Comparison of ENCODE assay signal across 8 cellular contexts in genomic region chr17:75404223-75404738, GRCh38. TPM values are rescaled to one million over a fixed set of nuclear protein-coding genes. Genes with fewer than 3 reads are reported as not detected.
A peak's percentile ranks its signal among the peaks of the same experiment; 100 is the strongest.
DNase-seq lines count a peak whose midpoint lies in the region; ATAC-seq and TF ChIP-seq lines count a peak whose summit lies in the region.

No MANE protein-coding gene starts in this region.

- TF ChIP-seq POLR2A in erythroblast (IDR thresholded peaks at IDR 0.05; ENCODE audit: low read length): no peak
- no peak for TF ChIP-seq POLR2A in stomach (IDR thresholded peaks at IDR 0.05)

- TF ChIP-seq EP300 in stomach (IDR thresholded peaks at IDR 0.05): no peak

- H3K27me3 ChIP-seq in mononuclear cell (ENCODE audit: insufficient read depth, low read length): no peaks in the 10 kb centered on the region
- H3K27me3 ChIP-seq in stomach: no peaks in the 10 kb centered on the region

- H3K27ac ChIP-seq in stomach: peak overlapping the region; percentile 93 to 97 (median 96)

- WGBS in stomach, 5 donors: 0 to 1% (median 0%) methylated on average over 15 of the region's 15 CpGs

- H3K9me3 ChIP-seq in mononuclear cell (ENCODE audit: low read depth, low read length) (no peaks in the 10 kb centered on the region), stomach (no peaks in the 10 kb centered on the region)

- DNase-seq in CD1c-positive myeloid dendritic cell (ENCODE audit: extremely low spot score) (peak; percentile 92), HT-29 (ENCODE audit: low spot score) (peak; percentile 87), NOMO-1 treated with dmso at 0.1 percent for 144 hours (lab: John Stamatoyannopoulos, UW; ENCODE audit: unreplicated experiment) (peak; percentile 72), activated T-cell treated with anti-CD3 and anti-CD28 coated beads for 4 hours (peak; percentile 39), erythroblast (lab: John Stamatoyannopoulos, UW) (peak; percentile 79 to 86), stomach (peak; percentile 65)

- H3K4me1 ChIP-seq in mononuclear cell (ENCODE audit: insufficient read depth, low read length): peaks cover 61% of the 10 kb centered on the region
- H3K4me1 ChIP-seq in stomach: peaks cover 14 to 62% (median 48%) of the 10 kb centered on the region in 4 donors

- intact Hi-C loops in stomach (cut with DNase I; ENCODE audit: low total_unique reads): no loop called here

- H3K36me3 ChIP-seq in stomach: no peaks in the 10 kb centered on the region

- peak in 5 of 7 experiments; percentile 68 to 82 (median 75) for TF ChIP-seq CTCF in stomach (IDR thresholded peaks at IDR 0.05)

- peak overlapping the region; percentile 100 for H3K4me3 ChIP-seq in mononuclear cell (ENCODE audit: low read length)
- H3K4me3 ChIP-seq in stomach: peak overlapping the region; percentile 92 to 100 (median 100)

- ATAC-seq in GM21447 (IDR thresholded peaks at IDR 0.05; ENCODE audit: unreplicated experiment): no peak

RNA-seq across cellular contexts. Expression of gene GRB2, which starts 1.2 kb away (rescaled TPM):
- total RNA-seq in HT-29 (2014; rRNA removed; shearing (Covaris generic)): 135 and 169 TPM in 2 replicates
- total RNA-seq in mononuclear cell: 151 TPM
- 100 to 1,000 TPM in 4 of 5 donors, 10 to 100 TPM in 1; 73.3 to 488 (median 135) TPM for total RNA-seq in stomach
- polyA plus RNA-seq in stomach: 10 to 100 TPM; 32.5 to 48.9 (median 43.3) TPM

RNA-seq across cellular contexts. Expression of gene TMEM94, which starts 52.2 kb away (rescaled TPM):
- 34.9 and 50.5 TPM in 2 replicates for total RNA-seq in HT-29 (2014; rRNA removed; shearing (Covaris generic))
- total RNA-seq in mononuclear cell (21.1 TPM), stomach (100 to 1,000 TPM in 3 of 5 donors, 10 to 100 TPM in 2; 31.9 to 466 (median 128) TPM)
- 10 to 100 TPM; 16.6 to 28.5 (median 20.5) TPM for polyA plus RNA-seq in stomach

Comparison
In these comparisons a context has a peak if more than half of its experiments do, and no peak if none do; other contexts are left out.
1. DNase-seq: peak in every context shown above with its lines; median percentile 92 in CD1c-positive myeloid dendritic cell; 87 in HT-29; 82 in erythroblast; 72 in NOMO-1 treated with dmso at 0.1 percent for 144 hours; 65 in stomach; 39 in activated T-cell treated with anti-CD3 and anti-CD28 coated beads for 4 hours.